8 cellular contexts compared by ENCODE assay signal in the genomic region with DNA sequence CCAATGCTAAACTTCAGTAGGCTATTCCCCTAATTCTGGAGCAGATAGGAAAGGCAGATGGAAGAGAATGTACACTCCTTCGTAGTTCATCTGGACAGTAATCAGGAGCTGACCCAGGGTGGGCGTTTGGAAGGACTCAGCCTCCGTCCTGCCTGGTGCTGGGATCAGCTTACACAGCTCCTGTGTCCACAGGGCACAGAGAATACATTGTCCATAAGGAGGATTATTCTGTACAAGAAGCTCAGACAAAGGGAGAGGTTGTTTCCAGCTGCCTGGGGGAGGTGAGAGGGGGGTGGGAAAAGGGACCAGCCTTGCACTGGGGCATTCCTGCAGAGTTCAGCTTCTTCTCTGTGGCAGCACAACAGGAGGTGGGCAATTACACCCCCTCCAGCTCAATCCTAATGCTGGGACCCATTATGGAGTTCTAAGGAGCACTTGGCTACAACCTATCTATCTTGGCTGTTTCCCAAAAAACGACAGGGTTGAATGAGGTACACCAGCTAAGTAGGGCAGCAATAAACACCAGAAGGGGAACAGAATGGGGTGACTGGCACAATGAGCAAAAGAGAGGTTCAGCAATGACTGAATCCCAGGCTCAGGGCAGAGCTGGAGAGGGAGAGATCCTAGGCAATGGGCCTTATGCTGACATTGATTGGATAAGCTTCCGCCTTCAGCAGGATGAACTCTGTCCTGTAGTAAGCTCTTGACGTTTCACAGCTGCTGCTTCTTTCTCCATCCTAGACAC.
DNase-seq lines count a peak whose midpoint lies in the region; FAIRE-seq lines count a peak whose summit lies in the region.
"Had no signal": no experiment of that assay in that cellular context is flagged by ENCODE, and none has a peak within 500 bp of the region (broad histone marks: within the 10 kb centered on the region; RNA-seq: fewer than 3 reads in every experiment).

No MANE protein-coding gene starts in this region.

- no peak for FAIRE-seq in HTR-8/SVneo (lab: Jason Lieb, UNC)
- FAIRE-seq: colon had no signal

- intact Hi-C loops in posterior cingulate gyrus (cut with DNase I): no loop called here

- DNase-seq in NCI-H2227 treated with DMSO at 0.1 percent for 48 hours (lab: John Stamatoyannopoulos, UW) (peak; percentile 20), foreskin melanocyte (peak; percentile 86), posterior cingulate gyrus (peak in 8 of 10 donors; percentile 45 to 94 (median 61)), HTR-8/SVneo (ENCODE audit: insufficient read length, low spot score) (no peak), NCI-H774 (lab: John Stamatoyannopoulos, UW) (no peak)
- no peak for DNase-seq in activated CD8-positive, alpha-beta memory T cell treated with anti-CD3 and anti-CD28 coated beads, Interleukin-2, amount 50 U/mL, for 48 hours
- DNase-seq: activated CD8-positive, alpha-beta memory T cell treated with anti-CD3 and anti-CD28 coated beads, Interleukin-2, amount 50 U/mL, for 4 hours had no signal

Comparison
In these comparisons a context has a peak if more than half of its experiments do, and no peak if none do; other contexts are left out.
1. DNase-seq: peak in NCI-H2227 treated with DMSO at 0.1 percent for 48 hours (single experiment), foreskin melanocyte (single experiment) and posterior cingulate gyrus (8 of 10); none in HTR-8/SVneo (single experiment), activated CD8-positive, alpha-beta memory T cell treated with anti-CD3 and anti-CD28 coated beads, Interleukin-2, amount 50 U/mL, for 48 hours (single experiment) and NCI-H774 (single experiment).